ENCODE assay signal across 21 cellular contexts in genomic region chr4:180426938-180427337, GRCh38.
"Had no signal": no experiment of that assay in that cellular context is flagged by ENCODE, and none has a peak within 500 bp of the region (broad histone marks: within the 10 kb centered on the region; RNA-seq: fewer than 3 reads in every experiment).

No MANE protein-coding gene starts in this region.

- FAIRE-seq: colon, endothelial cell of umbilical vein, frontal cortex, islet of Langerhans, keratinocyte had no signal

- ATAC-seq: foreskin keratinocyte, gastroesophageal sphincter, heart right ventricle, left cardiac atrium, left lung, left ventricle myocardium superior, lower lobe of right lung had no signal

- H3K36me3 ChIP-seq: esophagus muscularis mucosa, gastroesophageal sphincter, heart right ventricle, left lung, lower lobe of right lung had no signal

- DNase-seq: dermis blood vessel endothelial cell; dorsolateral prefrontal cortex; effector CD4-positive, alpha-beta T cell; effector memory CD4-positive, alpha-beta T cell; foreskin keratinocyte; heart right ventricle; hippocampal formation; left cardiac atrium; left lung; left ventricle myocardium superior; lower lobe of right lung; mesenchymal stem cell; midbrain had no signal

- H3K27me3 ChIP-seq: dorsolateral prefrontal cortex, esophagus muscularis mucosa, foreskin keratinocyte, heart right ventricle, left lung had no signal

- H3K9me3 ChIP-seq: esophagus muscularis mucosa, gastroesophageal sphincter, left lung, lower lobe of right lung had no signal

- H3K27ac ChIP-seq: coronary artery, dorsolateral prefrontal cortex, esophagus muscularis mucosa, foreskin keratinocyte, gastroesophageal sphincter, heart right ventricle, left lung, lower lobe of right lung had no signal

- H3K4me3 ChIP-seq: coronary artery, dorsolateral prefrontal cortex, esophagus muscularis mucosa, gastroesophageal sphincter, heart right ventricle, left lung, lower lobe of right lung had no signal

- H3K4me1 ChIP-seq: esophagus muscularis mucosa, foreskin keratinocyte, gastroesophageal sphincter, heart right ventricle, left lung, lower lobe of right lung had no signal
